ENCODE assay signal across 13 cellular contexts in the genomic region with DNA sequence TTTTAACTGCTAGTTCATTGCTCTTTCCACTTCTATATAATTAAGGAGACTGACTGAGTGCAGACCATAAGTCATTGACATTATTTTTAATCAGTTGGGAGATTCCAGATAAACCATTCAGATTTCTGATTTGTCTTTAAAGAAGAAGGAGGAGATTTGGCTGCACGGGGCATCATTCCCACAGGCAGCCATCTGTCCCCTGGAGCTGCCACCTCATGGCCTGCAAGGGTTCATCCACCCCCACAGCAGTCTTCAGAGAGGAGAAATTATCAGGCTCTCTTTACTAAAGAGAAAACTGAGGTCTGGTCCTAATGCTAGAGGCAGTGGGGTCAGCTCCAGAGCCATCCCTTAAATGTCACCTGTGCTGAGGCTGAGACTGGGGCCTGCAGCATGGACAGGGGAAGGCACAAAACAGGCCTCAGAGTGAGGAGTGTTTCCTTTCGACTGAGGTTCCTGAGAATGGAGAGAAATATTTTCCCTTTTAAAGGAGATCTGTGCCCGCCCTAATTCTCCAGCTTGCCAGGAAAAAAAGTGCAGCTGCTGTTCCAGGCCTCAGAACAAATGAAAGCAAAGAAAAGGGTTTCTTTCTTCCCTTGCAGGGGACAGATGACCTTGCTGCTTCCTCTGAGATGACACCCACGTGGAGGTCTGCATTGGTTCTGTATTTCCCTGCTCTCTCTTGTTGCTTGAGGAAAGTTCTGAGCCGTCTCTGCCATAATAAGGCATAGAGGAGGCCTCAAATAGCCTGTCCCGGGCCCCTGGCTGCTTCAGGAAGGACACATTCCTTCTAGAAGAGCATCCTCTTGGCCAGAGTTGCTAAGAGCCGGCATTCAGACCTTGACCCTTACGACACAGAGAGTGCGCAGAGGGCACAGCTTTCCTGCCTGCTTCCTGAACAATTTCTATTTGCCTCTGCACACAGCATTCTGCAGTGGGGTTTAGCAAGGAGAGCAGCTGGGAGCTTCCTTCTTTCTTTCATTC.
A peak's percentile ranks its signal among the peaks of the same experiment; 100 is the strongest.
DNase-seq lines count a peak whose midpoint lies in the region; ATAC-seq and TF ChIP-seq lines count a peak whose summit lies in the region.
"Had no signal": no experiment of that assay in that cellular context is flagged by ENCODE, and none has a peak within 500 bp of the region (broad histone marks: within the 10 kb centered on the region; RNA-seq: fewer than 3 reads in every experiment).

No MANE protein-coding gene starts in this region.

- in situ Hi-C loops in GM13977 (cut with MboI; ENCODE audit: low pct_unique_long_range_greater_than_20kb, low sequenced_read_pairs, unreplicated experiment): no loop called here
- in situ Hi-C loops in gastrocnemius medialis (cut with MboI; ENCODE audit: low sequenced_read_pairs in 4 of 4): no loop called here

- intact Hi-C loops in dorsolateral prefrontal cortex (cut with DNase I): no loop called here
- intact Hi-C loops in gastrocnemius medialis (cut with DNase I; ENCODE audit: low total_unique reads): no loop called here

- H3K9me3 Mint-ChIP-seq in activated T-cell treated with anti-CD3 and anti-CD28 coated beads, Interleukin-2, amount 50 U/mL, for 4 hours: no peaks in the 10 kb centered on the region

- H2BK120ac ChIP-seq in mesendoderm (ENCODE audit: low read depth, low read length): peak overlapping the region; percentile 5

- POLR2A ChIA-PET in RWPE1 (lab: Yijun Ruan, JAX; ENCODE audit: low non-redundant PET): no interaction called here

- H3K4me2 ChIP-seq in mesendoderm (ENCODE audit: low read length): no peak overlapping the region

- H3K4me3 ChIP-seq in dorsolateral prefrontal cortex: no peak overlapping the region
- H3K4me3 ChIP-seq in mesendoderm (ENCODE audit: low read length): no peak overlapping the region
- no peak overlapping the region for H3K4me3 ChIP-seq in gastrocnemius medialis
- H3K4me3 ChIP-seq: thyroid gland had no signal

- H3K79me2 ChIP-seq in mesendoderm (ENCODE audit: control insufficient read depth, insufficient read depth, low read length): no peaks in the 10 kb centered on the region
- H3K79me2 ChIP-seq: parathyroid adenoma had no signal

- ATAC-seq in gastrocnemius medialis: no peak
- no peak for ATAC-seq in activated T-cell treated with anti-CD3 and anti-CD28 coated beads, Interleukin-2, amount 50 U/mL, for 4 hours
- ATAC-seq: WTC11 had no signal

- no peaks in the 10 kb centered on the region for H3K4me1 Mint-ChIP-seq in activated T-cell treated with anti-CD3 and anti-CD28 coated beads, Interleukin-2, amount 50 U/mL, for 4 hours (ENCODE audit: low read depth)

- CTCF ChIA-PET in RWPE1 (lab: Yijun Ruan, JAX): interaction anchor here (0.6 to 1.1 kb wide), 3 partner anchors 13 to 500 kb away, joined by 4 to 5 read pairs (median 4); no protein-coding TSS in a partner anchor

- no peak overlapping the region for H2BK15ac ChIP-seq in mesendoderm (replicated peaks; ENCODE audit: low read depth)

- H3K36me3 Mint-ChIP-seq in activated T-cell treated with anti-CD3 and anti-CD28 coated beads, Interleukin-2, amount 50 U/mL, for 4 hours (ENCODE audit: insufficient read depth): no peaks in the 10 kb centered on the region

- H3K27ac ChIP-seq in RWPE1: peak overlapping the region; percentile 36
- H3K27ac ChIP-seq in dorsolateral prefrontal cortex: peak overlapping the region in 58 of 59 donors; percentile 1 to 89 (median 73)
- no peak overlapping the region for H3K27ac ChIP-seq in mesendoderm (ENCODE audit: low read depth, low read length)
- peak overlapping the region; percentile 55 for H3K27ac ChIP-seq in temporal lobe (ENCODE audit: low read depth, low read length)
- H3K27ac ChIP-seq in gastrocnemius medialis: no peak overlapping the region
- H3K27ac ChIP-seq: parathyroid adenoma had no signal

- H3K79me1 ChIP-seq in mesendoderm (ENCODE audit: low read length): no peaks in the 10 kb centered on the region

- H3K9ac ChIP-seq in mesendoderm (ENCODE audit: low read length): no peak overlapping the region
- H3K9ac ChIP-seq: parathyroid adenoma had no signal

- no peak for DNase-seq in RWPE1 (ENCODE audit: low spot score)
- DNase-seq in dorsolateral prefrontal cortex: peak in 2 of 10 donors; percentile 12 to 19
- DNase-seq in mesendoderm: no peak
- DNase-seq in central memory CD4-positive, alpha-beta T cell: no peak
- no peak for DNase-seq in GM13977 (ENCODE audit: low spot score)
- DNase-seq in gastrocnemius medialis: no peak
- DNase-seq in activated T-cell treated with anti-CD3 and anti-CD28 coated beads, Interleukin-2, amount 50 U/mL, for 4 hours: no peak
- DNase-seq: DMS53, NCI-H2029, thyroid gland had no signal

- H3K36me3 ChIP-seq in mesendoderm (ENCODE audit: control insufficient read depth, insufficient read depth, low read length) (no peaks in the 10 kb centered on the region), gastrocnemius medialis (no peaks in the 10 kb centered on the region)
- H3K36me3 ChIP-seq: thyroid gland had no signal

- TF ChIP-seq CTCF in RWPE1 (conservative IDR thresholded peaks at IDR 0.05; ENCODE audit: low read depth): no peak
- no peak for TF ChIP-seq CTCF in dorsolateral prefrontal cortex (IDR thresholded peaks at IDR 0.05 in 54 of 56, conservative IDR thresholded peaks at IDR 0.05 in 2 of 56; ENCODE audit: low read depth in 1 of 56, partially characterized antibody in 56 of 56)
- TF ChIP-seq CTCF in GM13977 (IDR thresholded peaks at IDR 0.05; ENCODE audit: extremely low read depth, insufficient read depth, missing control alignments): no peak
- no peak for TF ChIP-seq CTCF in gastrocnemius medialis (IDR thresholded peaks at IDR 0.05 in 4 of 5, conservative IDR thresholded peaks at IDR 0.05 in 1 of 5)

- no peak overlapping the region for H2BK5ac ChIP-seq in mesendoderm (ENCODE audit: low read length)

- peak overlapping the region; percentile 84 for H3K4ac ChIP-seq in mesendoderm (ENCODE audit: low read depth, low read length)

- H3K18ac ChIP-seq in mesendoderm (ENCODE audit: low read length): peak overlapping the region; percentile 3

- no peaks in the 10 kb centered on the region for H3K27me3 ChIP-seq in dorsolateral prefrontal cortex
- H3K27me3 ChIP-seq in mesendoderm (ENCODE audit: insufficient read depth, low read length, poor library complexity): no peaks in the 10 kb centered on the region
- no peaks in the 10 kb centered on the region for H3K27me3 ChIP-seq in gastrocnemius medialis
- H3K27me3 ChIP-seq: thyroid gland had no signal

- no peak for TF ChIP-seq POLR2A in gastrocnemius medialis (IDR thresholded peaks at IDR 0.05)

- peak overlapping the region; percentile 1 for H3K56ac ChIP-seq in mesendoderm (ENCODE audit: low read length)

- no peak overlapping the region for H3K4me3 Mint-ChIP-seq in activated T-cell treated with anti-CD3 and anti-CD28 coated beads, Interleukin-2, amount 50 U/mL, for 4 hours
- H3K4me3 Mint-ChIP-seq: WTC11 had no signal

- WGBS in mesendoderm (ENCODE audit: extremely low coverage, insufficient coverage, low lambda C conversion rate): no CpG with 5 or more reads among the region's 9 CpGs

- H3K4me1 ChIP-seq in mesendoderm (ENCODE audit: control insufficient read depth, low read depth, low read length) (peaks cover 2% of the 10 kb centered on the region), gastrocnemius medialis (peaks cover 0 to 5% of the 10 kb centered on the region in 2 donors)
- H3K4me1 ChIP-seq: parathyroid adenoma, thyroid gland had no signal

- peaks cover 26% of the 10 kb centered on the region for H3K27me3 Mint-ChIP-seq in activated T-cell treated with anti-CD3 and anti-CD28 coated beads, Interleukin-2, amount 50 U/mL, for 4 hours (ENCODE audit: low read depth)

- no peak overlapping the region for H4K5ac ChIP-seq in mesendoderm (ENCODE audit: low read length)

- H3K23ac ChIP-seq in mesendoderm (ENCODE audit: low read length): no peak overlapping the region

- no peaks in the 10 kb centered on the region for H3K9me3 ChIP-seq in gastrocnemius medialis
- H3K9me3 ChIP-seq: thyroid gland had no signal

- H4K8ac ChIP-seq in mesendoderm (ENCODE audit: low read depth, low read length): no peak overlapping the region

- H2AK5ac ChIP-seq in mesendoderm (ENCODE audit: low read length): no peak overlapping the region

Comparison
In these comparisons a context has a peak if more than half of its experiments do, and no peak if none do; other contexts are left out.
1. H3K27ac ChIP-seq: peak in RWPE1 (single experiment), dorsolateral prefrontal cortex (58 of 59) and temporal lobe (single experiment); none in mesendoderm (single experiment) and gastrocnemius medialis (0 of 4).